11 cellular contexts compared by ENCODE assay signal in genomic region chr3:187039723-187040414, GRCh38.
DNase-seq lines count a peak whose midpoint lies in the region; ATAC-seq and TF ChIP-seq lines count a peak whose summit lies in the region.
"Had no signal": no experiment of that assay in that cellular context is flagged by ENCODE, and none has a peak within 500 bp of the region (broad histone marks: within the 10 kb centered on the region; RNA-seq: fewer than 3 reads in every experiment).

No MANE protein-coding gene starts in this region.

- H3K4me3 Mint-ChIP-seq in CD4-positive, alpha-beta memory T cell, result peak overlapping the region in 4 of 8 donors; percentile 10 to 82 (median 38)

- H3K4me1 ChIP-seq in CD4-positive, alpha-beta memory T cell (ENCODE audit: insufficient read depth, low read length), result peaks cover 69% of the 10 kb centered on the region
- H3K4me1 ChIP-seq in liver (ENCODE audit: control insufficient read depth in 4 of 4, insufficient read depth in 4 of 4, low read length in 3 of 4), result peaks cover 7 to 42% (median 22%) of the 10 kb centered on the region in 4 donors

- peaks cover 0 to 12% (median 5%) of the 10 kb centered on the region in 8 donors for H3K9me3 Mint-ChIP-seq in CD4-positive, alpha-beta memory T cell

- POLR2A ChIA-PET in CD4-positive, alpha-beta memory T cell (lab: Charles Lee; ENCODE audit: partially characterized antibody), result interaction anchor here (0.9 to 10.4 kb wide), 7 partner anchors 10 to 257 kb away, joined by 3 to 176 read pairs (median 3); partner anchors contain the start of gene EIF4A2

- WGBS in liver, result 31% methylated on average over 6 of the region's 6 CpGs

- no peaks in the 10 kb centered on the region for H3K27me3 Mint-ChIP-seq in CD4-positive, alpha-beta memory T cell

- H3K4me1 Mint-ChIP-seq in CD4-positive, alpha-beta memory T cell, result peaks cover 53 to 83% (median 68%) of the 10 kb centered on the region in 4 donors

- ATAC-seq in GM19397 (IDR thresholded peaks at IDR 0.05; ENCODE audit: unreplicated experiment), result no peak
- no peak for ATAC-seq in GM18907 (IDR thresholded peaks at IDR 0.05; ENCODE audit: unreplicated experiment)

- TF ChIP-seq CTCF in GM12872 (IDR thresholded peaks at IDR 0.05; ENCODE audit: insufficient read depth, low read depth, low read length) (0 out of 3 replicates have a peak, but pooled peaks have one; percentile 9), VCaP (conservative IDR thresholded peaks at IDR 0.05) (no peak), liver (IDR thresholded peaks at IDR 0.05; ENCODE audit: low read depth, low read length, missing input control) (no peak)

- H3K36me3 ChIP-seq in CD4-positive, alpha-beta memory T cell (ENCODE audit: insufficient read depth, low read length), result peaks cover 39% of the 10 kb centered on the region
- H3K36me3 ChIP-seq in liver (ENCODE audit: control insufficient read depth in 4 of 4, insufficient read depth in 3 of 4, low read depth in 1 of 4, low read length in 3 of 4), result peaks cover 5 to 14% (median 6%) of the 10 kb centered on the region in 4 donors

- H3K27ac ChIP-seq in CD4-positive, alpha-beta memory T cell (ENCODE audit: low read depth, low read length), result peak overlapping the region; percentile 41
- H3K27ac ChIP-seq in VCaP (peak overlapping the region; percentile 35), liver (ENCODE audit: low read depth in 1 of 2, low read length in 2 of 2) (peak overlapping the region; percentile 91 to 95)

- no peaks in the 10 kb centered on the region for H3K9me3 ChIP-seq in CD4-positive, alpha-beta memory T cell (ENCODE audit: control insufficient read depth in 1 of 2, low read length in 2 of 2)
- H3K9me3 ChIP-seq in liver (ENCODE audit: control insufficient read depth in 4 of 4, low read length in 3 of 4), result peaks cover 0 to 2% (median 0%) of the 10 kb centered on the region in 4 donors

- H3K27ac Mint-ChIP-seq in CD4-positive, alpha-beta memory T cell, result peak overlapping the region; percentile 90 to 97 (median 91)

- no peaks in the 10 kb centered on the region for H3K27me3 ChIP-seq in CD4-positive, alpha-beta memory T cell (ENCODE audit: insufficient read depth, low read length)
- no peaks in the 10 kb centered on the region for H3K27me3 ChIP-seq in liver (ENCODE audit: control insufficient read depth in 4 of 4, insufficient read depth in 4 of 4, low read length in 3 of 4)
- H3K27me3 ChIP-seq: upper lobe of left lung had no signal

- H3K4me3 ChIP-seq in CD4-positive, alpha-beta memory T cell (ENCODE audit: low read length in 2 of 2), result no peak overlapping the region
- H3K4me3 ChIP-seq in liver (ENCODE audit: low read depth in 1 of 3, low read length in 3 of 3), result peak overlapping the region; percentile 87 to 99 (median 89)
- H3K4me3 ChIP-seq: upper lobe of left lung had no signal

- H3K9ac ChIP-seq in liver (ENCODE audit: low read depth in 1 of 2, low read length in 2 of 2), result peak overlapping the region; percentile 76 to 92

- peaks cover 66 to 76% of the 10 kb centered on the region in 2 donors for H3K36me3 Mint-ChIP-seq in CD4-positive, alpha-beta memory T cell

- TF ChIP-seq RAD21 in liver (IDR thresholded peaks at IDR 0.05), result peak in 1 of 2 donors; percentile 11

- intact Hi-C loops in CD4-positive, alpha-beta memory T cell (cut with micrococcal nuclease), result loop anchor here (5.0 kb wide), 2 partner anchors 33 to 108 kb away; partner anchors contain the start of gene ST6GAL1

- DNase-seq in CD4-positive, alpha-beta memory T cell, result no peak
- DNase-seq in ecto neural progenitor cell (ENCODE audit: low spot score) (no peak), NCI-H1092 treated with DMSO at 0.1 percent for 48 hours (lab: John Stamatoyannopoulos, UW) (no peak)
- DNase-seq: NCI-H526 treated with DMSO at 0.1 percent for 48 hours, SIG-M5, upper lobe of left lung had no signal

- CTCF ChIA-PET in CD4-positive, alpha-beta memory T cell (lab: Charles Lee; ENCODE audit: partially characterized antibody), result interaction anchor here (1.0 to 1.6 kb wide), 4 partner anchors 12 to 191 kb away, joined by 3 to 8 read pairs (median 4); partner anchors contain the start of gene RPL39L

TF ChIP-seq in liver, 16 proteins besides CTCF, POLR2A, EP300 and RAD21:
- TF ChIP-seq RXRA (IDR thresholded peaks at IDR 0.05), result peak; percentile 34 to 49
- TF ChIP-seq SP1 (IDR thresholded peaks at IDR 0.05), result peak; percentile 42
- TF ChIP-seq FOXA1 (IDR thresholded peaks at IDR 0.05), result no peak
- TF ChIP-seq, protein P1, sequence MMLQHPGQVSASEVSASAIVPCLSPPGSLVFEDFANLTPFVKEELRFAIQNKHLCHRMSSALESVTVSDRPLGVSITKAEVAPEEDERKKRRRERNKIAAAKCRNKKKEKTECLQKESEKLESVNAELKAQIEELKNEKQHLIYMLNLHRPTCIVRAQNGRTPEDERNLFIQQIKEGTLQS (IDR thresholded peaks at IDR 0.05), result no peak
- TF ChIP-seq JUND (IDR thresholded peaks at IDR 0.05), result no peak
- peak; percentile 83 to 86 for TF ChIP-seq HNF4A (conservative IDR thresholded peaks at IDR 0.05)
- no peak for TF ChIP-seq EGR1 (IDR thresholded peaks at IDR 0.05; ENCODE audit: low read depth in 2 of 2)
- TF ChIP-seq, protein P2, sequence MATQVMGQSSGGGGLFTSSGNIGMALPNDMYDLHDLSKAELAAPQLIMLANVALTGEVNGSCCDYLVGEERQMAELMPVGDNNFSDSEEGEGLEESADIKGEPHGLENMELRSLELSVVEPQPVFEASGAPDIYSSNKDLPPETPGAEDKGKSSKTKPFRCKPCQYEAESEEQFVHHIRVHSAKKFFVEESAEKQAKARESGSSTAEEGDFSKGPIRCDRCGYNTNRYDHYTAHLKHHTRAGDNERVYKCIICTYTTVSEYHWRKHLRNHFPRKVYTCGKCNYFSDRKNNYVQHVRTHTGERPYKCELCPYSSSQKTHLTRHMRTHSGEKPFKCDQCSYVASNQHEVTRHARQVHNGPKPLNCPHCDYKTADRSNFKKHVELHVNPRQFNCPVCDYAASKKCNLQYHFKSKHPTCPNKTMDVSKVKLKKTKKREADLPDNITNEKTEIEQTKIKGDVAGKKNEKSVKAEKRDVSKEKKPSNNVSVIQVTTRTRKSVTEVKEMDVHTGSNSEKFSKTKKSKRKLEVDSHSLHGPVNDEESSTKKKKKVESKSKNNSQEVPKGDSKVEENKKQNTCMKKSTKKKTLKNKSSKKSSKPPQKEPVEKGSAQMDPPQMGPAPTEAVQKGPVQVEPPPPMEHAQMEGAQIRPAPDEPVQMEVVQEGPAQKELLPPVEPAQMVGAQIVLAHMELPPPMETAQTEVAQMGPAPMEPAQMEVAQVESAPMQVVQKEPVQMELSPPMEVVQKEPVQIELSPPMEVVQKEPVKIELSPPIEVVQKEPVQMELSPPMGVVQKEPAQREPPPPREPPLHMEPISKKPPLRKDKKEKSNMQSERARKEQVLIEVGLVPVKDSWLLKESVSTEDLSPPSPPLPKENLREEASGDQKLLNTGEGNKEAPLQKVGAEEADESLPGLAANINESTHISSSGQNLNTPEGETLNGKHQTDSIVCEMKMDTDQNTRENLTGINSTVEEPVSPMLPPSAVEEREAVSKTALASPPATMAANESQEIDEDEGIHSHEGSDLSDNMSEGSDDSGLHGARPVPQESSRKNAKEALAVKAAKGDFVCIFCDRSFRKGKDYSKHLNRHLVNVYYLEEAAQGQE (IDR thresholded peaks at IDR 0.05), result peak; percentile 77
- TF ChIP-seq GABPA (IDR thresholded peaks at IDR 0.05 in 1 of 2, conservative IDR thresholded peaks at IDR 0.05 in 1 of 2), result no peak
- peak; percentile 12 for TF ChIP-seq FOXA2 (IDR thresholded peaks at IDR 0.05)
- TF ChIP-seq MAX (IDR thresholded peaks at IDR 0.05), result peak; percentile 35
- peak; percentile 93 for TF ChIP-seq TAF1 (conservative IDR thresholded peaks at IDR 0.05)
- peak; percentile 3 for TF ChIP-seq NR2F2 (IDR thresholded peaks at IDR 0.05)
- TF ChIP-seq ZBTB33 (IDR thresholded peaks at IDR 0.05), result no peak
- peak; percentile 98 for TF ChIP-seq YY1 (IDR thresholded peaks at IDR 0.05)
- peak; percentile 43 for TF ChIP-seq HNF4G (IDR thresholded peaks at IDR 0.05)
TF ChIP-seq in liver: peak in this region for 10.

Comparison
In these comparisons a context has a peak if more than half of its experiments do, and no peak if none do; other contexts are left out.
1. H3K27ac ChIP-seq: peak in every context shown above with its lines; median percentile 93 in liver; 41 in CD4-positive, alpha-beta memory T cell; 35 in VCaP.
2. H3K4me3 ChIP-seq: peak in liver (3 of 3); none in CD4-positive, alpha-beta memory T cell (0 of 2).